Comparison of ENCODE assay signal across 21 cellular contexts in the genomic region with DNA sequence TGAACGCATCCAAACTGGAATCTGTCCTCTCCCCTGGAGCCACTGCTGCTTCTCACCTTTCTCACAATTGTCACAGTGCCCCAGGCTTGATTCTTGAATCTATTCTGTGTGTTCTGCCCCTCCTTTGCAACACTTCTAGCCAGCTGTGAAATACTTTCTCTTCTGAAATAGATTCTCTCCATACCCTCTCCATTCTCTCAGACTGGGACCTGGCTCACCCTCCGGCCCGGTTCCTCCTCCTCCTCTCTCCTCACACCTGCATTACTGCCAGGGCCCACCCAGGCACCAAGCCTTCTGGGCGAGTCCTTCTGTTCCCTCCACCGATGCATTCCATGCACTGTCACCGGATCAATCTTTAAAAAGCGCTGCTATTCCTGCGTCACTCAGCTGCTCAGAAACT.
DNase-seq lines count a peak whose midpoint lies in the region; ATAC-seq and TF ChIP-seq lines count a peak whose summit lies in the region.
"Had no signal": no experiment of that assay in that cellular context is flagged by ENCODE, and none has a peak within 500 bp of the region (broad histone marks: within the 10 kb centered on the region; RNA-seq: fewer than 3 reads in every experiment).

No MANE protein-coding gene starts in this region.

- TF ChIP-seq CTCF in GM23338 (conservative IDR thresholded peaks at IDR 0.05; ENCODE audit: low read depth in 2 of 2) (no peak), dorsolateral prefrontal cortex (IDR thresholded peaks at IDR 0.05 in 54 of 56, conservative IDR thresholded peaks at IDR 0.05 in 2 of 56; ENCODE audit: low read depth in 1 of 56, partially characterized antibody in 56 of 56) (no peak), neural crest cell (conservative IDR thresholded peaks at IDR 0.05) (no peak), thyroid gland (IDR thresholded peaks at IDR 0.05) (no peak)

- H3K27ac ChIP-seq in GM23338 (ENCODE audit: low read depth) (no peak overlapping the region), dorsolateral prefrontal cortex (peak overlapping the region in 58 of 59 donors; percentile 47 to 95 (median 85)), substantia nigra (ENCODE audit: low read depth, low read length, poor library complexity, severe bottlenecking) (peak overlapping the region; percentile 75), thyroid gland (no peak overlapping the region)
- H3K27ac ChIP-seq: GM23248, PC-9, RWPE1 had no signal

- no peak for TF ChIP-seq POLR2A in thyroid gland (IDR thresholded peaks at IDR 0.05)

- peaks cover 3% of the 10 kb centered on the region; the same call in 1 of the 2 replicates for H3K9me2 ChIP-seq in GM23338 (ENCODE audit: insufficient read depth)

- no peak overlapping the region for H3K4me3 ChIP-seq in GM23338
- peak overlapping the region in 17 of 59 donors; percentile 1 to 45 (median 21) for H3K4me3 ChIP-seq in dorsolateral prefrontal cortex
- no peak overlapping the region for H3K4me3 ChIP-seq in thyroid gland (replicated peaks in 1 of 3)
- H3K4me3 ChIP-seq: GM12878, GM23248, PC-9 had no signal

- intact Hi-C loops in dorsolateral prefrontal cortex (cut with DNase I): no loop called here
- intact Hi-C loops in thyroid gland (cut with DNase I): no loop called here

- ATAC-seq in GM23338 (no peak), GM18517 (IDR thresholded peaks at IDR 0.05; ENCODE audit: unreplicated experiment) (no peak)
- ATAC-seq: GM12878, HCT116 had no signal

- no peaks in the 10 kb centered on the region; the same call in 2 of the 3 replicates for H3K9me3 Mint-ChIP-seq in GM23338
- H3K9me3 Mint-ChIP-seq in neural crest cell: no peaks in the 10 kb centered on the region
- H3K9me3 Mint-ChIP-seq: CD4-positive, alpha-beta T cell had no signal

- no peak for DNase-seq in GM23338 (ENCODE audit: low spot score)
- no peak for DNase-seq in dorsolateral prefrontal cortex
- DNase-seq in neural crest cell (ENCODE audit: low read depth, low spot score): no peak
- DNase-seq in substantia nigra (lab: John Stamatoyannopoulos, UW): no peak
- no peak for DNase-seq in HPDE6-E6E7 (ENCODE audit: extremely low spot score)
- DNase-seq in HUDEP-2 (lab: John Stamatoyannopoulos, UW; ENCODE audit: unreplicated experiment in 76 of 76): no peak
- no peak for DNase-seq in thyroid gland
- DNase-seq: BE2C; Caco-2; CD4-positive, alpha-beta T cell; GM23248; MV-4-11; NCI-H187; NCI-H2107; NCI-H510A treated with DMSO at 0.1 percent for 48 hours; PC-9; SIG-M5 had no signal

- H3K27ac Mint-ChIP-seq in GM23338 (peak overlapping the region; percentile 9; the same call in 1 of the 2 replicates), neural crest cell (ENCODE audit: unreplicated experiment) (peak overlapping the region; percentile 92)
- H3K27ac Mint-ChIP-seq: CD4-positive, alpha-beta T cell had no signal

- H3K79me2 ChIP-seq in GM23338 (replicated peaks; ENCODE audit: insufficient read depth): no peaks in the 10 kb centered on the region

- no peaks in the 10 kb centered on the region for H3K27me3 Mint-ChIP-seq in GM23338 (ENCODE audit: insufficient read depth, low read depth, poor library complexity)
- H3K27me3 Mint-ChIP-seq in neural crest cell (ENCODE audit: low read depth): no peaks in the 10 kb centered on the region
- H3K27me3 Mint-ChIP-seq: CD4-positive, alpha-beta T cell had no signal

- no peaks in the 10 kb centered on the region for H3K9me3 ChIP-seq in thyroid gland
- H3K9me3 ChIP-seq: BE2C, Caco-2 had no signal

- H3K27me3 ChIP-seq in GM23338 (ENCODE audit: insufficient read depth): no peaks in the 10 kb centered on the region
- no peaks in the 10 kb centered on the region for H3K27me3 ChIP-seq in dorsolateral prefrontal cortex
- no peaks in the 10 kb centered on the region for H3K27me3 ChIP-seq in thyroid gland
- H3K27me3 ChIP-seq: BE2C had no signal

- H3F3A ChIP-seq in GM23338 (replicated peaks; ENCODE audit: low read depth): no peaks in the 10 kb centered on the region

- no peak overlapping the region for H3K4me2 ChIP-seq in GM23338
- H3K4me2 ChIP-seq: PC-9 had no signal

- 0 out of 2 replicates have a peak overlapping the region, but pooled peaks have one; percentile 18 for H2AFZ ChIP-seq in GM23338
- H2AFZ ChIP-seq: GM23248, PC-9 had no signal

- H4K20me1 ChIP-seq in GM23338 (replicated peaks; ENCODE audit: insufficient read depth): no peaks in the 10 kb centered on the region

- 92 to 94% methylated on average over 8 of the region's 8 CpGs for WGBS in thyroid gland, 2 donors

- H3K4me3 Mint-ChIP-seq in GM23338 (no peak overlapping the region), neural crest cell (no peak overlapping the region)
- H3K4me3 Mint-ChIP-seq: CD4-positive, alpha-beta T cell had no signal

- H3K36me3 Mint-ChIP-seq in GM23338 (ENCODE audit: low read depth) (no peaks in the 10 kb centered on the region), neural crest cell (ENCODE audit: low read depth) (no peaks in the 10 kb centered on the region)

- no peaks in the 10 kb centered on the region for H3K36me3 ChIP-seq in GM23338 (ENCODE audit: insufficient read depth)
- H3K36me3 ChIP-seq in thyroid gland: no peaks in the 10 kb centered on the region

- H3K4me1 ChIP-seq in GM23338 (ENCODE audit: insufficient read depth) (peaks cover 9% of the 10 kb centered on the region), thyroid gland (no peaks in the 10 kb centered on the region)
- H3K4me1 ChIP-seq: BE2C had no signal

- H3K4me1 Mint-ChIP-seq in GM23338: peaks cover 29% of the 10 kb centered on the region
- H3K4me1 Mint-ChIP-seq in neural crest cell: peaks cover 34% of the 10 kb centered on the region

TF ChIP-seq in GM23338, 12 proteins besides CTCF, POLR2A, EP300 and RAD21 (continues in another document):
- no peak for TF ChIP-seq NANOG (IDR thresholded peaks at IDR 0.05; ENCODE audit: borderline replicate concordance)
- TF ChIP-seq ZNF331 (CRISPR knock-in tag; IDR thresholded peaks at IDR 0.05; ENCODE audit: low read depth): no peak
- TF ChIP-seq, protein P1, sequence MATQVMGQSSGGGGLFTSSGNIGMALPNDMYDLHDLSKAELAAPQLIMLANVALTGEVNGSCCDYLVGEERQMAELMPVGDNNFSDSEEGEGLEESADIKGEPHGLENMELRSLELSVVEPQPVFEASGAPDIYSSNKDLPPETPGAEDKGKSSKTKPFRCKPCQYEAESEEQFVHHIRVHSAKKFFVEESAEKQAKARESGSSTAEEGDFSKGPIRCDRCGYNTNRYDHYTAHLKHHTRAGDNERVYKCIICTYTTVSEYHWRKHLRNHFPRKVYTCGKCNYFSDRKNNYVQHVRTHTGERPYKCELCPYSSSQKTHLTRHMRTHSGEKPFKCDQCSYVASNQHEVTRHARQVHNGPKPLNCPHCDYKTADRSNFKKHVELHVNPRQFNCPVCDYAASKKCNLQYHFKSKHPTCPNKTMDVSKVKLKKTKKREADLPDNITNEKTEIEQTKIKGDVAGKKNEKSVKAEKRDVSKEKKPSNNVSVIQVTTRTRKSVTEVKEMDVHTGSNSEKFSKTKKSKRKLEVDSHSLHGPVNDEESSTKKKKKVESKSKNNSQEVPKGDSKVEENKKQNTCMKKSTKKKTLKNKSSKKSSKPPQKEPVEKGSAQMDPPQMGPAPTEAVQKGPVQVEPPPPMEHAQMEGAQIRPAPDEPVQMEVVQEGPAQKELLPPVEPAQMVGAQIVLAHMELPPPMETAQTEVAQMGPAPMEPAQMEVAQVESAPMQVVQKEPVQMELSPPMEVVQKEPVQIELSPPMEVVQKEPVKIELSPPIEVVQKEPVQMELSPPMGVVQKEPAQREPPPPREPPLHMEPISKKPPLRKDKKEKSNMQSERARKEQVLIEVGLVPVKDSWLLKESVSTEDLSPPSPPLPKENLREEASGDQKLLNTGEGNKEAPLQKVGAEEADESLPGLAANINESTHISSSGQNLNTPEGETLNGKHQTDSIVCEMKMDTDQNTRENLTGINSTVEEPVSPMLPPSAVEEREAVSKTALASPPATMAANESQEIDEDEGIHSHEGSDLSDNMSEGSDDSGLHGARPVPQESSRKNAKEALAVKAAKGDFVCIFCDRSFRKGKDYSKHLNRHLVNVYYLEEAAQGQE (IDR thresholded peaks at IDR 0.05; ENCODE audit: unreplicated experiment): no peak

Comparison
In these comparisons a context has a peak if more than half of its experiments do, and no peak if none do; other contexts are left out.
1. H3K27ac ChIP-seq: peak in dorsolateral prefrontal cortex (58 of 59) and substantia nigra (single experiment); none in GM23338 (single experiment) and thyroid gland (0 of 3).